In genomic region chr1:54865238-54866073, GRCh38 we compare ENCODE assay signal across 1 cellular context.
TF ChIP-seq lines count a peak whose summit lies in the region.

No MANE protein-coding gene starts in this region.

TF ChIP-seq in HepG2, 621 proteins besides CTCF, POLR2A, EP300 and RAD21 (continued from another document and continues in another):
- no peak for TF ChIP-seq FOXP1 (IDR thresholded peaks at IDR 0.05)
- TF ChIP-seq FOXP1 (CRISPR knock-in tag; IDR thresholded peaks at IDR 0.05) = 0 out of 2 replicates have a peak, but pooled peaks have one; percentile 43
- TF ChIP-seq, protein P1, sequence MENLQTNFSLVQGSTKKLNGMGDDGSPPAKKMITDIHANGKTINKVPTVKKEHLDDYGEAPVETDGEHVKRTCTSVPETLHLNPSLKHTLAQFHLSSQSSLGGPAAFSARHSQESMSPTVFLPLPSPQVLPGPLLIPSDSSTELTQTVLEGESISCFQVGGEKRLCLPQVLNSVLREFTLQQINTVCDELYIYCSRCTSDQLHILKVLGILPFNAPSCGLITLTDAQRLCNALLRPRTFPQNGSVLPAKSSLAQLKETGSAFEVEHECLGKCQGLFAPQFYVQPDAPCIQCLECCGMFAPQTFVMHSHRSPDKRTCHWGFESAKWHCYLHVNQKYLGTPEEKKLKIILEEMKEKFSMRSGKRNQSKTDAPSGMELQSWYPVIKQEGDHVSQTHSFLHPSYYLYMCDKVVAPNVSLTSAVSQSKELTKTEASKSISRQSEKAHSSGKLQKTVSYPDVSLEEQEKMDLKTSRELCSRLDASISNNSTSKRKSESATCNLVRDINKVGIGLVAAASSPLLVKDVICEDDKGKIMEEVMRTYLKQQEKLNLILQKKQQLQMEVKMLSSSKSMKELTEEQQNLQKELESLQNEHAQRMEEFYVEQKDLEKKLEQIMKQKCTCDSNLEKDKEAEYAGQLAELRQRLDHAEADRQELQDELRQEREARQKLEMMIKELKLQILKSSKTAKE (CRISPR knock-in tag; IDR thresholded peaks at IDR 0.05; ENCODE audit: borderline replicate concordance) = peak; percentile 77
- peak; percentile 93 for TF ChIP-seq SALL1 (CRISPR knock-in tag; IDR thresholded peaks at IDR 0.05)
- TF ChIP-seq HIVEP1 (CRISPR knock-in tag; IDR thresholded peaks at IDR 0.05) = peak; percentile 95
- 0 out of 2 replicates have a peak, but pooled peaks have one; percentile 30 for TF ChIP-seq MAF1 (CRISPR knock-in tag; IDR thresholded peaks at IDR 0.05; ENCODE audit: borderline replicate concordance)
- peak; percentile 36; the same call in 1 of the 2 replicates for TF ChIP-seq ZNF605 (CRISPR knock-in tag; IDR thresholded peaks at IDR 0.05)
- TF ChIP-seq GATAD1 (CRISPR knock-in tag; IDR thresholded peaks at IDR 0.05) = 0 out of 2 replicates have a peak, but pooled peaks have one; percentile 30
- TF ChIP-seq KAT8 (CRISPR knock-in tag; IDR thresholded peaks at IDR 0.05) = peak; percentile 46; the same call in 1 of the 2 replicates
- TF ChIP-seq ZNF143 (CRISPR knock-in tag; IDR thresholded peaks at IDR 0.05) = no peak
- TF ChIP-seq KMT2A (CRISPR knock-in tag; IDR thresholded peaks at IDR 0.05) = no peak; the same call in 1 of the 2 replicates
- TF ChIP-seq ZFX (CRISPR knock-in tag; IDR thresholded peaks at IDR 0.05; ENCODE audit: low read depth) = peak; percentile 55; the same call in 1 of the 2 replicates
- peak; percentile 21 for TF ChIP-seq XRCC5 (optimal IDR thresholded peaks at IDR 0.05; ENCODE audit: low read length)
- TF ChIP-seq, protein P2, sequence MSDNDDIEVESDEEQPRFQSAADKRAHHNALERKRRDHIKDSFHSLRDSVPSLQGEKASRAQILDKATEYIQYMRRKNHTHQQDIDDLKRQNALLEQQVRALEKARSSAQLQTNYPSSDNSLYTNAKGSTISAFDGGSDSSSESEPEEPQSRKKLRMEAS (IDR thresholded peaks at IDR 0.05) = peak; percentile 59; the same call in 1 of the 2 replicates
- TF ChIP-seq ZNF607 (CRISPR knock-in tag; IDR thresholded peaks at IDR 0.05; ENCODE audit: borderline replicate concordance) = no peak
- no peak for TF ChIP-seq ZNF468 (CRISPR knock-in tag; IDR thresholded peaks at IDR 0.05)
- no peak; the same call in 1 of the 2 replicates for TF ChIP-seq ZFP36L1 (CRISPR knock-in tag; IDR thresholded peaks at IDR 0.05)
- no peak for TF ChIP-seq MZF1 (CRISPR knock-in tag; IDR thresholded peaks at IDR 0.05; ENCODE audit: borderline replicate concordance)
- TF ChIP-seq ZNF432 (CRISPR knock-in tag; IDR thresholded peaks at IDR 0.05; ENCODE audit: borderline replicate concordance) = no peak
- TF ChIP-seq ZNF547 (CRISPR knock-in tag; IDR thresholded peaks at IDR 0.05) = peak; percentile 59; the same call in 1 of the 2 replicates
- TF ChIP-seq, protein P3, sequence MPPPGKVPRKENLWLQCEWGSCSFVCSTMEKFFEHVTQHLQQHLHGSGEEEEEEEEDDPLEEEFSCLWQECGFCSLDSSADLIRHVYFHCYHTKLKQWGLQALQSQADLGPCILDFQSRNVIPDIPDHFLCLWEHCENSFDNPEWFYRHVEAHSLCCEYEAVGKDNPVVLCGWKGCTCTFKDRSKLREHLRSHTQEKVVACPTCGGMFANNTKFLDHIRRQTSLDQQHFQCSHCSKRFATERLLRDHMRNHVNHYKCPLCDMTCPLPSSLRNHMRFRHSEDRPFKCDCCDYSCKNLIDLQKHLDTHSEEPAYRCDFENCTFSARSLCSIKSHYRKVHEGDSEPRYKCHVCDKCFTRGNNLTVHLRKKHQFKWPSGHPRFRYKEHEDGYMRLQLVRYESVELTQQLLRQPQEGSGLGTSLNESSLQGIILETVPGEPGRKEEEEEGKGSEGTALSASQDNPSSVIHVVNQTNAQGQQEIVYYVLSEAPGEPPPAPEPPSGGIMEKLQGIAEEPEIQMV (CRISPR knock-in tag; IDR thresholded peaks at IDR 0.05; ENCODE audit: low read depth) = peak; percentile 74; the same call in 1 of the 2 replicates
- peak; percentile 14; the same call in 1 of the 2 replicates for TF ChIP-seq SMAD1 (CRISPR knock-in tag; IDR thresholded peaks at IDR 0.05; ENCODE audit: borderline replicate concordance, low read depth)
- TF ChIP-seq RFXAP (CRISPR knock-in tag; IDR thresholded peaks at IDR 0.05; ENCODE audit: borderline replicate concordance) = no peak
- TF ChIP-seq ZNF331 (CRISPR knock-in tag; IDR thresholded peaks at IDR 0.05) = peak; percentile 61; the same call in 1 of the 2 replicates
- TF ChIP-seq IRX3 (CRISPR knock-in tag; IDR thresholded peaks at IDR 0.05; ENCODE audit: borderline replicate concordance, low read depth) = 0 out of 2 replicates have a peak, but pooled peaks have one; percentile 32
- TF ChIP-seq, protein P4, sequence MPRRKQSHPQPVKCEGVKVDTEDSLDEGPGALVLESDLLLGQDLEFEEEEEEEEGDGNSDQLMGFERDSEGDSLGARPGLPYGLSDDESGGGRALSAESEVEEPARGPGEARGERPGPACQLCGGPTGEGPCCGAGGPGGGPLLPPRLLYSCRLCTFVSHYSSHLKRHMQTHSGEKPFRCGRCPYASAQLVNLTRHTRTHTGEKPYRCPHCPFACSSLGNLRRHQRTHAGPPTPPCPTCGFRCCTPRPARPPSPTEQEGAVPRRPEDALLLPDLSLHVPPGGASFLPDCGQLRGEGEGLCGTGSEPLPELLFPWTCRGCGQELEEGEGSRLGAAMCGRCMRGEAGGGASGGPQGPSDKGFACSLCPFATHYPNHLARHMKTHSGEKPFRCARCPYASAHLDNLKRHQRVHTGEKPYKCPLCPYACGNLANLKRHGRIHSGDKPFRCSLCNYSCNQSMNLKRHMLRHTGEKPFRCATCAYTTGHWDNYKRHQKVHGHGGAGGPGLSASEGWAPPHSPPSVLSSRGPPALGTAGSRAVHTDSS (CRISPR knock-in tag; conservative IDR thresholded peaks at IDR 0.05) = no peak
- no peak for TF ChIP-seq ZNF768 (CRISPR knock-in tag; IDR thresholded peaks at IDR 0.05)
- no peak for TF ChIP-seq ETV6 (CRISPR knock-in tag; conservative IDR thresholded peaks at IDR 0.05)
- peak; percentile 39; the same call in 1 of the 2 replicates for TF ChIP-seq ZKSCAN8 (CRISPR knock-in tag; IDR thresholded peaks at IDR 0.05; ENCODE audit: borderline replicate concordance)
- TF ChIP-seq, protein P5, sequence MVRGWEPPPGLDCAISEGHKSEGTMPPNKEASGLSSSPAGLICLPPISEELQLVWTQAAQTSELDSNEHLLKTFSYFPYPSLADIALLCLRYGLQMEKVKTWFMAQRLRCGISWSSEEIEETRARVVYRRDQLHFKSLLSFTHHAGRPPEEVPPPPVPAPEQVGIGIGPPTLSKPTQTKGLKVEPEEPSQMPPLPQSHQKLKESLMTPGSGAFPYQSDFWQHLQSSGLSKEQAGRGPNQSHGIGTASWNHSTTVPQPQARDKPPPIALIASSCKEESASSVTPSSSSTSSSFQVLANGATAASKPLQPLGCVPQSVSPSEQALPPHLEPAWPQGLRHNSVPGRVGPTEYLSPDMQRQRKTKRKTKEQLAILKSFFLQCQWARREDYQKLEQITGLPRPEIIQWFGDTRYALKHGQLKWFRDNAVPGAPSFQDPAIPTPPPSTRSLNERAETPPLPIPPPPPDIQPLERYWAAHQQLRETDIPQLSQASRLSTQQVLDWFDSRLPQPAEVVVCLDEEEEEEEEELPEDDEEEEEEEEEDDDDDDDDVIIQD (CRISPR knock-in tag; IDR thresholded peaks at IDR 0.05; ENCODE audit: low read depth) = 0 out of 2 replicates have a peak, but pooled peaks have one; percentile 33
- no peak; the same call in 1 of the 2 replicates for TF ChIP-seq ZNF263 (CRISPR knock-in tag; IDR thresholded peaks at IDR 0.05)
- TF ChIP-seq AHDC1 (CRISPR knock-in tag; IDR thresholded peaks at IDR 0.05; ENCODE audit: borderline replicate concordance) = peak; percentile 54; the same call in 1 of the 2 replicates
- peak; percentile 77 for TF ChIP-seq BORCS8-MEF2B (CRISPR knock-in tag; IDR thresholded peaks at IDR 0.05)
- TF ChIP-seq, protein P6, sequence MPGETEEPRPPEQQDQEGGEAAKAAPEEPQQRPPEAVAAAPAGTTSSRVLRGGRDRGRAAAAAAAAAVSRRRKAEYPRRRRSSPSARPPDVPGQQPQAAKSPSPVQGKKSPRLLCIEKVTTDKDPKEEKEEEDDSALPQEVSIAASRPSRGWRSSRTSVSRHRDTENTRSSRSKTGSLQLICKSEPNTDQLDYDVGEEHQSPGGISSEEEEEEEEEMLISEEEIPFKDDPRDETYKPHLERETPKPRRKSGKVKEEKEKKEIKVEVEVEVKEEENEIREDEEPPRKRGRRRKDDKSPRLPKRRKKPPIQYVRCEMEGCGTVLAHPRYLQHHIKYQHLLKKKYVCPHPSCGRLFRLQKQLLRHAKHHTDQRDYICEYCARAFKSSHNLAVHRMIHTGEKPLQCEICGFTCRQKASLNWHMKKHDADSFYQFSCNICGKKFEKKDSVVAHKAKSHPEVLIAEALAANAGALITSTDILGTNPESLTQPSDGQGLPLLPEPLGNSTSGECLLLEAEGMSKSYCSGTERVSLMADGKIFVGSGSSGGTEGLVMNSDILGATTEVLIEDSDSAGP (CRISPR knock-in tag; IDR thresholded peaks at IDR 0.05; ENCODE audit: borderline replicate concordance) = peak; percentile 30; the same call in 1 of the 2 replicates
- TF ChIP-seq ZNF761 (CRISPR knock-in tag; conservative IDR thresholded peaks at IDR 0.05) = peak; percentile 41; the same call in 1 of the 2 replicates
- TF ChIP-seq ZNF660 (CRISPR knock-in tag; IDR thresholded peaks at IDR 0.05; ENCODE audit: borderline replicate concordance, low read depth) = no peak
- no peak for TF ChIP-seq ZNF781 (CRISPR knock-in tag; IDR thresholded peaks at IDR 0.05; ENCODE audit: borderline replicate concordance, not compliant biosample characterization)
- TF ChIP-seq ZNF275 (CRISPR knock-in tag; IDR thresholded peaks at IDR 0.05; ENCODE audit: borderline replicate concordance) = no peak; the same call in 1 of the 2 replicates
- no peak for TF ChIP-seq ZNF709 (CRISPR knock-in tag; IDR thresholded peaks at IDR 0.05)
- TF ChIP-seq ZNF644 (CRISPR knock-in tag; IDR thresholded peaks at IDR 0.05; ENCODE audit: low read depth) = peak; percentile 73
- no peak for TF ChIP-seq EHMT2 (IDR thresholded peaks at IDR 0.05; ENCODE audit: borderline replicate concordance, low read depth, low read length)
- TF ChIP-seq ZMYM3 (CRISPR knock-in tag; IDR thresholded peaks at IDR 0.05) = peak; percentile 49; the same call in 1 of the 2 replicates
- TF ChIP-seq SNAPC5 (CRISPR knock-in tag; IDR thresholded peaks at IDR 0.05; ENCODE audit: borderline replicate concordance) = 0 out of 2 replicates have a peak, but pooled peaks have one; percentile 51
- no peak for TF ChIP-seq HOXA7 (CRISPR knock-in tag; IDR thresholded peaks at IDR 0.05)
- TF ChIP-seq ATM (IDR thresholded peaks at IDR 0.05; ENCODE audit: borderline replicate concordance) = no peak
- peak in 1 of 2 experiments; percentile 29; a peak in 1 of 4 replicates for TF ChIP-seq NR2F1 (CRISPR knock-in tag; IDR thresholded peaks at IDR 0.05)
- peak; percentile 66; the same call in 1 of the 2 replicates for TF ChIP-seq ZSCAN21 (CRISPR knock-in tag; IDR thresholded peaks at IDR 0.05; ENCODE audit: borderline replicate concordance)
- 0 out of 2 replicates have a peak, but pooled peaks have one; percentile 15 for TF ChIP-seq MXD4 (CRISPR knock-in tag; IDR thresholded peaks at IDR 0.05)
- TF ChIP-seq MBD4 (IDR thresholded peaks at IDR 0.05; ENCODE audit: borderline replicate concordance, low read length) = no peak
- no peak for TF ChIP-seq POLR2AphosphoS2 (IDR thresholded peaks at IDR 0.05; ENCODE audit: low read depth, low read length)
